7 cellular contexts compared by ENCODE assay signal in the genomic region with DNA sequence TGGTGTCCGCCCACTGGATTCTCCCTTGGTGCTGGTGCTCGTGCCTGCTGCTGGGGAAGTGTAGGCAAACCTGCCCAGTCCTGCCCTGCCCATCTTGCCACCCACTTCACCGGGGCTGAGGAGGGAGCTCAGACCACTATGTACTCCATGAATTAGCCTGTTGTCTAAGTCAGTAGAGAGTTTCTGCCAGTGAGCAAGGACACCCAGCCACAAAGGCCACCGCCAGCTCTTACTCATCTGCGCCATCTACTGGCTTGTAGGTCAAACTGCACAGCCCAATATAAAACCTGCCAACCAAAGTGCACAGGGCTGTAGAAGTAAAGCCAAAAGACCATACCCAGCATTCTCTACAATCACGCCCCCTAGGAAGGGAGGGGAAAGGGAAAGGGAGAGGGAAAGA.
A peak's percentile ranks its signal among the peaks of the same experiment; 100 is the strongest.
DNase-seq lines count a peak whose midpoint lies in the region; TF ChIP-seq lines count a peak whose summit lies in the region.

No MANE protein-coding gene starts in this region.

- TF ChIP-seq POLR2A in Peyer's patch (IDR thresholded peaks at IDR 0.05): no peak

- no peaks in the 10 kb centered on the region for H3K27me3 ChIP-seq in CD4-positive, alpha-beta memory T cell (ENCODE audit: insufficient read depth, low read length)
- no peaks in the 10 kb centered on the region for H3K27me3 ChIP-seq in Peyer's patch

- H3K9me3 ChIP-seq in CD4-positive, alpha-beta memory T cell (ENCODE audit: control insufficient read depth in 1 of 2, low read length in 2 of 2): peaks cover 0 to 20% of the 10 kb centered on the region in 2 donors
- peaks cover 0 to 22% (median 8%) of the 10 kb centered on the region in 4 donors for H3K9me3 ChIP-seq in Peyer's patch

- no peak overlapping the region for H3K4me3 Mint-ChIP-seq in CD4-positive, alpha-beta memory T cell

- TF ChIP-seq CTCF in astrocyte of the cerebellum (IDR thresholded peaks at IDR 0.05; ENCODE audit: low read depth, low read length, missing control alignments): peak; percentile 33
- peak in 3 of 6 experiments; percentile 31 to 44 (median 40) for TF ChIP-seq CTCF in Peyer's patch (IDR thresholded peaks at IDR 0.05)

- H3K27me3 Mint-ChIP-seq in CD4-positive, alpha-beta memory T cell: peaks cover 4 to 9% of the 10 kb centered on the region in 2 donors

- POLR2A ChIA-PET in CD4-positive, alpha-beta memory T cell (lab: Charles Lee; ENCODE audit: partially characterized antibody): no interaction called here

- H3K4me1 ChIP-seq in CD4-positive, alpha-beta memory T cell (ENCODE audit: insufficient read depth, low read length): no peaks in the 10 kb centered on the region
- no peaks in the 10 kb centered on the region for H3K4me1 ChIP-seq in Peyer's patch

- H3K9me3 Mint-ChIP-seq in CD4-positive, alpha-beta memory T cell: peaks cover 6 to 69% (median 43%) of the 10 kb centered on the region in 8 donors

- intact Hi-C loops in CD4-positive, alpha-beta memory T cell (cut with micrococcal nuclease): no loop called here

- H3K4me3 ChIP-seq in astrocyte of the cerebellum (ENCODE audit: low read depth, low read length) (no peak overlapping the region), Peyer's patch (no peak overlapping the region)
- H3K4me3 ChIP-seq in CD4-positive, alpha-beta memory T cell (ENCODE audit: low read length in 2 of 2): no peak overlapping the region

- no peak overlapping the region for H3K27ac ChIP-seq in CD4-positive, alpha-beta memory T cell (ENCODE audit: low read depth, low read length)
- no peak overlapping the region for H3K27ac ChIP-seq in Peyer's patch

- peaks cover 2 to 8% of the 10 kb centered on the region in 2 donors for H3K36me3 Mint-ChIP-seq in CD4-positive, alpha-beta memory T cell

- no peak overlapping the region for H3K27ac Mint-ChIP-seq in CD4-positive, alpha-beta memory T cell

- no peaks in the 10 kb centered on the region for H3K4me1 Mint-ChIP-seq in CD4-positive, alpha-beta memory T cell

- in situ Hi-C loops in astrocyte of the cerebellum (cut with HindIII; ENCODE audit: low sequenced_read_pairs): no loop called here

- CTCF ChIA-PET in CD4-positive, alpha-beta memory T cell (lab: Charles Lee; ENCODE audit: partially characterized antibody): no interaction called here

- H3K36me3 ChIP-seq in CD4-positive, alpha-beta memory T cell (ENCODE audit: insufficient read depth, low read length): no peaks in the 10 kb centered on the region
- H3K36me3 ChIP-seq in Peyer's patch: no peaks in the 10 kb centered on the region

- DNase-seq in ELF-1 (ENCODE audit: low read depth, low spot score) (peak; percentile 62), HuH-7 (ENCODE audit: low spot score) (peak; percentile 15), astrocyte of the cerebellum (ENCODE audit: low read depth) (no peak), midbrain (lab: John Stamatoyannopoulos, UW) (peak; percentile 38), Peyer's patch (no peak)
- DNase-seq in activated CD4-positive, CD25-positive, alpha-beta regulatory T cell treated with anti-CD3 and anti-CD28 coated beads, Interleukin-2, amount 50 U/mL, for 72 hours: no peak
- DNase-seq in CD4-positive, alpha-beta memory T cell: no peak

Comparison
In these comparisons a context has a peak if more than half of its experiments do, and no peak if none do; other contexts are left out.
1. DNase-seq: peak in ELF-1 (single experiment), HuH-7 (single experiment) and midbrain (single experiment); none in astrocyte of the cerebellum (single experiment), activated CD4-positive, CD25-positive, alpha-beta regulatory T cell treated with anti-CD3 and anti-CD28 coated beads, Interleukin-2, amount 50 U/mL, for 72 hours (single experiment), CD4-positive, alpha-beta memory T cell (0 of 5) and Peyer's patch (0 of 3).